Comparison of ENCODE assay signal across 8 cellular contexts in the genomic region with DNA sequence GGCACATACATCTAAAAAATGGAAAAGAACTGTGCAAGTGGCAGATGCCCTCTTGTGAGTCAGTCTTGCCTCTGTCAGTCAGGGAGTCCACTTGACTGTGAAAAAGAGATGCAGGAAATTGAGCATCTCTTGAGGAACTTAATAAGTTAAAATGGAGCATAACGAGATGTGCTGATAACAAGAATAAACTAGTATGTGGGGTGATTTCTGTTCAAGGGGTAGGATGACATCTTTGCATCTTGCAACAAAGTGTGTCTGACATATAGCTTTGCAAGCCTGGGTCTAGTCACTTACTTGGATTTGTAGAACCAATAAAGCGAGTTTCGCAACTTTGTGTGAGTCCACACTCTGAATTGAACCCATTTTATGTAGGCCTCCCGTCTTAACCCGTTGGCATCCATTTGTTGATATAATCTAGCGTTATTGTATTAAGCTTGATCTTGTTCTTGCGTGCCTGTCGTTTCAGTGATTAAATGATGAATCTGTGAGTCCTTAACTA. TPM values are rescaled to one million over a fixed set of nuclear protein-coding genes. Genes with fewer than 3 reads are reported as not detected.
DNase-seq lines count a peak whose midpoint lies in the region; TF ChIP-seq lines count a peak whose summit lies in the region.

No MANE protein-coding gene starts in this region.

- H3K27ac Mint-ChIP-seq in HFFc6 (peak overlapping the region; percentile 66), endothelial cell (ENCODE audit: unreplicated experiment) (no peak overlapping the region)
- peak overlapping the region; percentile 80 for H3K27ac Mint-ChIP-seq in activated T-helper 1 cell treated with anti-CD3 and anti-CD28 coated beads, Interleukin-12 subunit alpha, Interleukin-12 subunit beta, Interleukin-2, Interleukin-4 antibody, amounts not matched to agents 30 ng/mL and 10 ng/mL and 1 ng/mL, durations not matched to agents 14 hours and 24 hours and 36 hours

- H3K36me3 Mint-ChIP-seq in HFFc6 (ENCODE audit: low read depth), result peaks cover 7% of the 10 kb centered on the region; the same call in 1 of the 2 replicates
- H3K36me3 Mint-ChIP-seq in activated T-helper 1 cell treated with anti-CD3 and anti-CD28 coated beads, Interleukin-12 subunit alpha, Interleukin-12 subunit beta, Interleukin-2, Interleukin-4 antibody, amounts not matched to agents 30 ng/mL and 10 ng/mL and 1 ng/mL, durations not matched to agents 14 hours and 24 hours and 36 hours (ENCODE audit: low read depth), result peaks cover 2% of the 10 kb centered on the region
- peaks cover 7% of the 10 kb centered on the region for H3K36me3 Mint-ChIP-seq in endothelial cell (ENCODE audit: low read depth, unreplicated experiment)

- H3K4me1 Mint-ChIP-seq in HFFc6 (ENCODE audit: low read depth) (peaks cover 80% of the 10 kb centered on the region), endothelial cell (ENCODE audit: unreplicated experiment) (peaks cover 36% of the 10 kb centered on the region)
- peaks cover 82% of the 10 kb centered on the region for H3K4me1 Mint-ChIP-seq in activated T-helper 1 cell treated with anti-CD3 and anti-CD28 coated beads, Interleukin-12 subunit alpha, Interleukin-12 subunit beta, Interleukin-2, Interleukin-4 antibody, amounts not matched to agents 30 ng/mL and 10 ng/mL and 1 ng/mL, durations not matched to agents 14 hours and 24 hours and 36 hours (ENCODE audit: low read depth)

- no peaks in the 10 kb centered on the region for H3K9me3 Mint-ChIP-seq in HFFc6
- no peaks in the 10 kb centered on the region for H3K9me3 Mint-ChIP-seq in activated T-helper 1 cell treated with anti-CD3 and anti-CD28 coated beads, Interleukin-12 subunit alpha, Interleukin-12 subunit beta, Interleukin-2, Interleukin-4 antibody, amounts not matched to agents 30 ng/mL and 10 ng/mL and 1 ng/mL, durations not matched to agents 14 hours and 24 hours and 36 hours
- H3K9me3 Mint-ChIP-seq in endothelial cell (ENCODE audit: unreplicated experiment), result no peaks in the 10 kb centered on the region

- CTCF ChIA-PET in AG04450 (lab: Charles Lee), result interaction anchor here (1.0 to 2.5 kb wide), 5 partner anchors 10 to 103 kb away, joined by 3 to 13 read pairs (median 5); no protein-coding TSS in a partner anchor

- intact Hi-C loops in activated T-helper 1 cell treated with anti-CD3 and anti-CD28 coated beads, Interleukin-12 subunit alpha, Interleukin-12 subunit beta, Interleukin-2, Interleukin-4 antibody, amounts not matched to agents 30 ng/mL and 10 ng/mL and 1 ng/mL, durations not matched to agents 14 hours and 24 hours and 36 hours (cut with micrococcal nuclease), result loop anchor here (5.0 to 10.0 kb wide), 3 partner anchors 46 to 958 kb away; a partner anchor contains a TSS

- DNase-seq in AG04450 (ENCODE audit: low read depth, low spot score) (no peak), HFFc6 (peak; percentile 24), medulla oblongata (ENCODE audit: extremely low spot score) (peak; percentile 37), NCI-H748 (lab: John Stamatoyannopoulos, UW; ENCODE audit: unreplicated experiment) (no peak), 8988T (no peak), ecto neural progenitor cell (ENCODE audit: low spot score) (no peak), endothelial cell (ENCODE audit: low spot score) (no peak)
- no peak for DNase-seq in activated T-helper 1 cell treated with anti-CD3 and anti-CD28 coated beads, Interleukin-12 subunit alpha, Interleukin-12 subunit beta, Interleukin-2, Interleukin-4 antibody, amounts not matched to agents 30 ng/mL and 10 ng/mL and 1 ng/mL, durations not matched to agents 14 hours and 24 hours and 36 hours (ENCODE audit: low spot score)

- H3K27me3 Mint-ChIP-seq in HFFc6 (ENCODE audit: insufficient read depth) (peaks cover 4% of the 10 kb centered on the region), endothelial cell (ENCODE audit: unreplicated experiment) (no peaks in the 10 kb centered on the region)
- no peaks in the 10 kb centered on the region for H3K27me3 Mint-ChIP-seq in activated T-helper 1 cell treated with anti-CD3 and anti-CD28 coated beads, Interleukin-12 subunit alpha, Interleukin-12 subunit beta, Interleukin-2, Interleukin-4 antibody, amounts not matched to agents 30 ng/mL and 10 ng/mL and 1 ng/mL, durations not matched to agents 14 hours and 24 hours and 36 hours (ENCODE audit: insufficient read depth)

- TF ChIP-seq CTCF in AG04450 (IDR thresholded peaks at IDR 0.05; ENCODE audit: low read depth, low read length) (no peak), HFFc6 (IDR thresholded peaks at IDR 0.05) (no peak), endothelial cell (IDR thresholded peaks at IDR 0.05; ENCODE audit: unreplicated experiment) (no peak)

- POLR2A ChIA-PET in AG04450 (lab: Yijun Ruan, JAX), result interaction anchor here (0.6 to 1.1 kb wide), 2 partner anchors 39 to 92 kb away, joined by 3 to 9 read pairs; no protein-coding TSS in a partner anchor

- peak overlapping the region; percentile 90 for H3K4me3 ChIP-seq in AG04450 (ENCODE audit: low read depth, low read length)

- H3K4me3 Mint-ChIP-seq in HFFc6 (peak overlapping the region; percentile 88), endothelial cell (ENCODE audit: unreplicated experiment) (no peak overlapping the region)
- peak overlapping the region; percentile 93 for H3K4me3 Mint-ChIP-seq in activated T-helper 1 cell treated with anti-CD3 and anti-CD28 coated beads, Interleukin-12 subunit alpha, Interleukin-12 subunit beta, Interleukin-2, Interleukin-4 antibody, amounts not matched to agents 30 ng/mL and 10 ng/mL and 1 ng/mL, durations not matched to agents 14 hours and 24 hours and 36 hours

- H3K27me3 ChIP-seq in AG04450 (ENCODE audit: control insufficient read depth, insufficient read depth, low read length), result no peaks in the 10 kb centered on the region

- H3K9me3 ChIP-seq in AG04450 (ENCODE audit: control insufficient read depth, insufficient read depth, low read length), result no peaks in the 10 kb centered on the region; the same call in 1 of the 2 replicates

- no peak overlapping the region for H3K27ac ChIP-seq in AG04450 (ENCODE audit: low read depth, low read length)

RNA-seq across cellular contexts. Expression of a gene that starts 2.2 kb away (rescaled TPM):
- 24.0 and 30.7 TPM in 2 replicates for polyA plus RNA-seq in AG04450 (2011; rRNA removed)
- 38.2 and 45.0 TPM in 2 replicates for polyA minus RNA-seq in AG04450 (2011; rRNA and poly(A)+ RNA removed)
- total RNA-seq in HFFc6 (2021; fragmentation: NEBNext Ultra II Directional; extraction: Animal tissue kit (Norgen Biotek cat#: 25700)), result 10 to 100 TPM; 16.8 to 26.2 (median 23.1) TPM
- 46.9 and 58.9 TPM in 2 replicates for total RNA-seq in activated T-helper 1 cell treated with anti-CD3 and anti-CD28 coated beads, Interleukin-12 subunit alpha, Interleukin-12 subunit beta, Interleukin-2, Interleukin-4 antibody, amounts not matched to agents 30 ng/mL and 10 ng/mL and 1 ng/mL, durations not matched to agents 14 hours and 24 hours and 36 hours
- 33.5 TPM for total RNA-seq in endothelial cell (ENCODE audit: unreplicated experiment)

Comparison
In these comparisons a context has a peak if more than half of its experiments do, and no peak if none do; other contexts are left out.
1. DNase-seq: peak in HFFc6 (single experiment) and medulla oblongata (single experiment); none in AG04450 (single experiment), activated T-helper 1 cell treated with anti-CD3 and anti-CD28 coated beads, Interleukin-12 subunit alpha, Interleukin-12 subunit beta, Interleukin-2, Interleukin-4 antibody, amounts not matched to agents 30 ng/mL and 10 ng/mL and 1 ng/mL, durations not matched to agents 14 hours and 24 hours and 36 hours (single experiment), NCI-H748 (single experiment), 8988T (single experiment), ecto neural progenitor cell (single experiment) and endothelial cell (single experiment).